ENCODE assay signal across 21 cellular contexts in the genomic region with DNA sequence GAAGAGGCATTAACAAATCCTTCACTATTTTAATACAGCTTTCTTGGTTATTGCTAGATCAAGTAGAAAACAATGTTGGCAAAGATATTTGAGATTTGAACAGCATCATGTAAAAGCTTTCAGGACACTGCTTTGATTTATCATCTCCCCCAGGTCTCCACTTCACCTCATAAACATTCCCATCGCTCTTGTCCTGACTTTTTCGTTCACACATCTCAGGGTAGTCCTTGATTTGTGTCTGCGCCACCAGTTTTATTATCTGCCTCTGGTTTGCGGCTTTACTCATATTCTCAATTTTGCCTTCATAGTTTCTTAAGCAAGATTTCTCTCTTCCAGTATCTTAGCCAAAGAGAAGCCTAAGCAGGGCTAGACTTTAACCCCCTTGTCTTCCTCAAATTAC.
A peak's percentile ranks its signal among the peaks of the same experiment; 100 is the strongest.
DNase-seq lines count a peak whose midpoint lies in the region; ATAC-seq, FAIRE-seq and TF ChIP-seq lines count a peak whose summit lies in the region.
"Had no signal": no experiment of that assay in that cellular context is flagged by ENCODE, and none has a peak within 500 bp of the region (broad histone marks: within the 10 kb centered on the region; RNA-seq: fewer than 3 reads in every experiment).

No MANE protein-coding gene starts in this region.

- CTCF ChIA-PET in Calu3 (lab: Charles Lee), result no interaction called here
- CTCF ChIA-PET in K562 (lab: Yijun Ruan, JAX; ENCODE audit: low intra/inter-chr PET ratio), result no interaction called here
- CTCF ChIA-PET in T-cell (lab: Charles Lee), result interaction anchor here in 1 of 2 donors (0.6 kb wide), 1 partner anchor 398 kb away, joined by 3 read pairs; no protein-coding TSS in a partner anchor

- no peak for DNase-seq in Calu3
- no peak for DNase-seq in K562 (ENCODE audit: extremely low read depth in 1 of 4, low spot score in 3 of 4)
- DNase-seq in left kidney (ENCODE audit: low read depth, low spot score), result peak; percentile 59
- DNase-seq in smooth muscle cell (lab: John Stamatoyannopoulos, UW; ENCODE audit: unreplicated experiment), result no peak
- no peak for DNase-seq in aorta
- DNase-seq in T-cell, result no peak
- DNase-seq in GOT3 (lab: John Stamatoyannopoulos, UW), result no peak
- DNase-seq: CD4-positive, CD25-positive, alpha-beta regulatory T cell; CD8-positive, alpha-beta T cell; DMS53; DMS79 treated with DMSO at 0.1 percent for 48 hours; GF-D8; H7 had no signal

- TF ChIP-seq CTCF in Calu3 (IDR thresholded peaks at IDR 0.05; ENCODE audit: unreplicated experiment) (no peak), K562 (IDR thresholded peaks at IDR 0.05 in 2 of 3, conservative IDR thresholded peaks at IDR 0.05 in 1 of 3; ENCODE audit: insufficient read depth in 2 of 3, low read depth in 1 of 3, low read length in 3 of 3) (no peak), smooth muscle cell (IDR thresholded peaks at IDR 0.05; ENCODE audit: borderline replicate concordance, insufficient read depth, poor library complexity, severe bottlenecking) (no peak)

- H3K9me3 ChIP-seq in K562 (replicated peaks; ENCODE audit: control insufficient read depth, insufficient read depth, low read depth, low read length) (no peaks in the 10 kb centered on the region), smooth muscle cell (replicated peaks; ENCODE audit: low read depth) (no peaks in the 10 kb centered on the region), aorta (ENCODE audit: control insufficient read depth, low read length) (no peaks in the 10 kb centered on the region)
- H3K9me3 ChIP-seq: BLaER1 had no signal

- 3% methylated on average over 4 of the region's 4 CpGs for WGBS in K562 (ENCODE audit: insufficient coverage, low coverage, missing lambda C conversion rate)
- WGBS in smooth muscle cell (ENCODE audit: low lambda C conversion rate), result 47% methylated on average over 4 of the region's 4 CpGs
- 94 to 96% methylated on average over 4 of the region's 4 CpGs for WGBS in aorta, 2 donors

- H4K20me1 ChIP-seq in K562 (replicated peaks; ENCODE audit: control insufficient read depth, insufficient read depth, low read length) (no peaks in the 10 kb centered on the region), smooth muscle cell (ENCODE audit: low read depth) (no peaks in the 10 kb centered on the region)
- H4K20me1 ChIP-seq: BLaER1 had no signal

- intact Hi-C loops in Calu3 (cut with micrococcal nuclease; ENCODE audit: unreplicated experiment), result no loop called here
- intact Hi-C loops in K562 (cut with micrococcal nuclease), result no loop called here
- intact Hi-C loops in aorta (cut with DNase I), result no loop called here

- H3K79me2 ChIP-seq in K562 (ENCODE audit: control insufficient read depth, insufficient read depth, low read length) (no peaks in the 10 kb centered on the region), smooth muscle cell (ENCODE audit: low read depth) (no peaks in the 10 kb centered on the region)

- peak overlapping the region; percentile 33 for H3K27ac Mint-ChIP-seq in Calu3 (ENCODE audit: unreplicated experiment)
- no peak overlapping the region for H3K27ac Mint-ChIP-seq in T-cell
- H3K27ac Mint-ChIP-seq: B cell; CD4-positive, CD25-positive, alpha-beta regulatory T cell; CD8-positive, alpha-beta T cell had no signal

- TF ChIP-seq RAD21 in K562 (CRISPR knock-in tag; conservative IDR thresholded peaks at IDR 0.05 in 1 of 2, IDR thresholded peaks at IDR 0.05 in 1 of 2), result no peak

- H3K4me3 ChIP-seq in K562, result no peak overlapping the region
- no peak overlapping the region for H3K4me3 ChIP-seq in smooth muscle cell
- no peak overlapping the region for H3K4me3 ChIP-seq in aorta (ENCODE audit: low read length in 2 of 2)
- H3K4me3 ChIP-seq: BLaER1 had no signal

- no peak for TF ChIP-seq EP300 in K562 (IDR thresholded peaks at IDR 0.05; ENCODE audit: low read length)

- H3K27ac ChIP-seq in K562 (ENCODE audit: extremely low read depth, low read depth, low read length) (no peak overlapping the region), smooth muscle cell (ENCODE audit: low read depth) (peak overlapping the region; percentile 44), aorta (ENCODE audit: low read depth in 1 of 2, low read length in 2 of 2) (no peak overlapping the region)
- H3K27ac ChIP-seq: BLaER1, C4-2B had no signal

- H3K4me2 ChIP-seq in K562 (ENCODE audit: insufficient read depth, low read length) (no peak overlapping the region), smooth muscle cell (peak overlapping the region; percentile 14)
- H3K4me2 ChIP-seq: BLaER1 had no signal

- H3K9me1 ChIP-seq in K562 (ENCODE audit: control insufficient read depth, insufficient read depth, low read length), result no peaks in the 10 kb centered on the region

- H3K36me3 ChIP-seq in K562 (ENCODE audit: control insufficient read depth, insufficient read depth, low read length) (no peaks in the 10 kb centered on the region), smooth muscle cell (ENCODE audit: low read depth) (no peaks in the 10 kb centered on the region), aorta (ENCODE audit: control insufficient read depth in 1 of 2, insufficient read depth in 2 of 2, low read length in 1 of 2) (no peaks in the 10 kb centered on the region)
- H3K36me3 ChIP-seq: BLaER1 had no signal

- no peaks in the 10 kb centered on the region for H3F3A ChIP-seq in smooth muscle cell (ENCODE audit: low read depth)

- no peaks in the 10 kb centered on the region for H3K9me3 Mint-ChIP-seq in Calu3 (ENCODE audit: low read depth, unreplicated experiment)
- no peaks in the 10 kb centered on the region for H3K9me3 Mint-ChIP-seq in T-cell
- H3K9me3 Mint-ChIP-seq: CD4-positive, CD25-positive, alpha-beta regulatory T cell; CD8-positive, alpha-beta T cell had no signal

- H3K27me3 Mint-ChIP-seq in Calu3 (ENCODE audit: unreplicated experiment) (no peaks in the 10 kb centered on the region), T-cell (peaks cover 11 to 15% of the 10 kb centered on the region in 2 donors)

- no peaks in the 10 kb centered on the region for H3K4me1 ChIP-seq in K562 (replicated peaks in 1 of 2; ENCODE audit: control insufficient read depth in 2 of 2, insufficient read depth in 2 of 2, low read length in 2 of 2)
- H3K4me1 ChIP-seq in smooth muscle cell (ENCODE audit: low read depth), result peaks cover 14% of the 10 kb centered on the region
- no peaks in the 10 kb centered on the region for H3K4me1 ChIP-seq in aorta (ENCODE audit: control insufficient read depth in 1 of 2, insufficient read depth in 2 of 2, low read length in 2 of 2)

- TF ChIP-seq POLR2A in K562 (conservative IDR thresholded peaks at IDR 0.05), result no peak

- ATAC-seq in K562 (no peak), aorta (ENCODE audit: low FRiP score) (no peak), T-cell (replicated peaks in 1 of 4) (no peak), GM18520 (IDR thresholded peaks at IDR 0.05; ENCODE audit: unreplicated experiment) (no peak)
- ATAC-seq: CD8-positive, alpha-beta T cell; HCT116 had no signal

- H3K4me3 Mint-ChIP-seq in Calu3 (ENCODE audit: low read depth, unreplicated experiment), result no peak overlapping the region
- no peak overlapping the region for H3K4me3 Mint-ChIP-seq in T-cell
- H3K4me3 Mint-ChIP-seq: B cell; CD4-positive, CD25-positive, alpha-beta regulatory T cell; CD8-positive, alpha-beta T cell had no signal

- BruUV-seq in Calu3 (replicated peaks; lab: Mats Ljungman, UMichigan) (no TSS peak), K562 (replicated peaks; lab: Mats Ljungman, UMichigan) (no TSS peak)

- in situ Hi-C loops in K562 (cut with MboI), result no loop called here

- peak; percentile 54 for FAIRE-seq in K562 (lab: Jason Lieb, UNC)
- FAIRE-seq: GM12891, GM18507, H1 had no signal

- H2AFZ ChIP-seq in K562 (ENCODE audit: low read depth, low read length), result no peak overlapping the region
- H2AFZ ChIP-seq in smooth muscle cell (ENCODE audit: low read depth), result no peak overlapping the region

- H3K36me3 Mint-ChIP-seq in Calu3 (ENCODE audit: insufficient read depth, unreplicated experiment), result no peaks in the 10 kb centered on the region
- H3K36me3 Mint-ChIP-seq in T-cell, result no peaks in the 10 kb centered on the region
- H3K36me3 Mint-ChIP-seq: CD4-positive, CD25-positive, alpha-beta regulatory T cell; CD8-positive, alpha-beta T cell had no signal

- no peak overlapping the region for H3K9ac ChIP-seq in K562 (ENCODE audit: insufficient read depth in 1 of 2, low read depth in 2 of 2, low read length in 2 of 2)
- H3K9ac ChIP-seq in smooth muscle cell (ENCODE audit: low read depth), result no peak overlapping the region
- H3K9ac ChIP-seq: BLaER1 had no signal

- POLR2A ChIA-PET in K562 (lab: Yijun Ruan, JAX) (no interaction called here), T-cell (lab: Charles Lee) (interaction anchor here in 1 of 2 donors (0.7 kb wide), 1 partner anchor 616 kb away, joined by 3 read pairs; no protein-coding TSS in a partner anchor)

- peaks cover 17% of the 10 kb centered on the region for H3K4me1 Mint-ChIP-seq in Calu3 (ENCODE audit: low read depth, unreplicated experiment)
- H3K4me1 Mint-ChIP-seq in T-cell, result no peaks in the 10 kb centered on the region
- H3K4me1 Mint-ChIP-seq: B cell had no signal

- H3K27me3 ChIP-seq in K562 (ENCODE audit: control insufficient read depth in 2 of 2, insufficient read depth in 2 of 2, low read length in 2 of 2) (peaks cover 4 to 6% of the 10 kb centered on the region in 2 experiments; a peak in 2 of 5 replicates), smooth muscle cell (ENCODE audit: low read depth) (no peaks in the 10 kb centered on the region), aorta (ENCODE audit: control insufficient read depth in 1 of 2, insufficient read depth in 2 of 2, low read length in 1 of 2) (no peaks in the 10 kb centered on the region)
- H3K27me3 ChIP-seq: BLaER1 had no signal

TF ChIP-seq in K562, 482 proteins besides CTCF, POLR2A, EP300 and RAD21 (continues in another document):
- TF ChIP-seq PHF8 (IDR thresholded peaks at IDR 0.05; ENCODE audit: borderline replicate concordance, low read length) (no peak), ETS2 (tag; IDR thresholded peaks at IDR 0.05; ENCODE audit: borderline replicate concordance, poor library complexity, severe bottlenecking) (no peak), RFX1 (IDR thresholded peaks at IDR 0.05) (no peak), PCBP2 (IDR thresholded peaks at IDR 0.05; ENCODE audit: low read depth, low read length, poor library complexity, severe bottlenecking) (no peak), ZNF175 (CRISPR knock-in tag; IDR thresholded peaks at IDR 0.05; ENCODE audit: low read depth) (no peak)
- TF ChIP-seq, protein P1, sequence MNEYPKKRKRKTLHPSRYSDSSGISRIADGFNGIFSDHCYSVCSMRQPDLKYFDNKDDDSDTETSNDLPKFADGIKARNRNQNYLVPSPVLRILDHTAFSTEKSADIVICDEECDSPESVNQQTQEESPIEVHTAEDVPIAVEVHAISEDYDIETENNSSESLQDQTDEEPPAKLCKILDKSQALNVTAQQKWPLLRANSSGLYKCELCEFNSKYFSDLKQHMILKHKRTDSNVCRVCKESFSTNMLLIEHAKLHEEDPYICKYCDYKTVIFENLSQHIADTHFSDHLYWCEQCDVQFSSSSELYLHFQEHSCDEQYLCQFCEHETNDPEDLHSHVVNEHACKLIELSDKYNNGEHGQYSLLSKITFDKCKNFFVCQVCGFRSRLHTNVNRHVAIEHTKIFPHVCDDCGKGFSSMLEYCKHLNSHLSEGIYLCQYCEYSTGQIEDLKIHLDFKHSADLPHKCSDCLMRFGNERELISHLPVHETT (CRISPR knock-in tag; conservative IDR thresholded peaks at IDR 0.05 in 1 of 2, IDR thresholded peaks at IDR 0.05 in 1 of 2), result no peak
